In genomic region chr12:6423267-6424007, GRCh38 we compare ENCODE assay signal across 8 cellular contexts. TPM values are rescaled to one million over a fixed set of nuclear protein-coding genes. Genes with fewer than 3 reads are reported as not detected.
A peak's percentile ranks its signal among the peaks of the same experiment; 100 is the strongest.
DNase-seq lines count a peak whose midpoint lies in the region; ATAC-seq and TF ChIP-seq lines count a peak whose summit lies in the region.

No MANE protein-coding gene starts in this region.

- peak; percentile 90 for TF ChIP-seq CTCF in AG10803 (conservative IDR thresholded peaks at IDR 0.05; ENCODE audit: low read length)
- peak; percentile 98 for TF ChIP-seq CTCF in neural crest cell (conservative IDR thresholded peaks at IDR 0.05)
- TF ChIP-seq CTCF in thyroid gland (IDR thresholded peaks at IDR 0.05), result peak; percentile 52 to 99 (median 90)

- no peaks in the 10 kb centered on the region for H3K27me3 ChIP-seq in thyroid gland

- no peaks in the 10 kb centered on the region for H3K9me3 ChIP-seq in thyroid gland

- peaks cover 18 to 29% of the 10 kb centered on the region in 2 donors for H3K4me1 ChIP-seq in thyroid gland

- intact Hi-C loops in activated T-helper 2 cell treated with anti-CD3 and anti-CD28 coated beads, Interferon-gamma antibody, Interleukin-2, Interleukin-4, amounts not matched to agents 10 μg/mL and 5 μg/mL and 100 μg/mL, durations not matched to agents 14 hours and 24 hours and 36 hours (cut with micrococcal nuclease), result loop anchor here (1.0 to 5.0 kb wide), 4 partner anchors 42 to 134 kb away; partner anchors contain the start of genes IFFO1 and NCAPD2
- intact Hi-C loops in thyroid gland (cut with DNase I), result loop anchor here (2.0 kb wide), 2 partner anchors 43 to 113 kb away; no protein-coding TSS in a partner anchor

- H3K36me3 ChIP-seq in thyroid gland, result no peaks in the 10 kb centered on the region

- peak; percentile 46 for ATAC-seq in GM19328 (IDR thresholded peaks at IDR 0.05; ENCODE audit: unreplicated experiment)

- H3K4me3 ChIP-seq in AG10803 (ENCODE audit: low read length), result no peak overlapping the region
- H3K4me3 ChIP-seq in thyroid gland (replicated peaks in 1 of 3), result no peak overlapping the region

- H3K9me3 Mint-ChIP-seq in activated T-helper 2 cell treated with anti-CD3 and anti-CD28 coated beads, Interferon-gamma antibody, Interleukin-2, Interleukin-4, amounts not matched to agents 10 μg/mL and 5 μg/mL and 100 μg/mL, durations not matched to agents 14 hours and 24 hours and 36 hours, result no peaks in the 10 kb centered on the region
- H3K9me3 Mint-ChIP-seq in neural crest cell, result peaks cover 3% of the 10 kb centered on the region

- peak; percentile 92 for DNase-seq in AG10803 (ENCODE audit: low read depth)
- DNase-seq in NAMALWA (ENCODE audit: low spot score), result peak; percentile 97
- peak; percentile 45 for DNase-seq in SHP77 treated with DMSO at 0.1 percent for 48 hours (lab: John Stamatoyannopoulos, UW)
- DNase-seq in activated T-helper 2 cell treated with anti-CD3 and anti-CD28 coated beads, Interferon-gamma antibody, Interleukin-2, Interleukin-4, amounts not matched to agents 10 μg/mL and 5 μg/mL and 100 μg/mL, durations not matched to agents 14 hours and 24 hours and 36 hours (ENCODE audit: low spot score), result peak; percentile 71
- peak; percentile 89 for DNase-seq in fibroblast of the conjunctiva (ENCODE audit: low read depth)
- DNase-seq in neural crest cell (ENCODE audit: low read depth, low spot score), result peak; percentile 63
- peak; percentile 93 to 94 for DNase-seq in thyroid gland

- peak overlapping the region; percentile 46 for H3K27ac Mint-ChIP-seq in activated T-helper 2 cell treated with anti-CD3 and anti-CD28 coated beads, Interferon-gamma antibody, Interleukin-2, Interleukin-4, amounts not matched to agents 10 μg/mL and 5 μg/mL and 100 μg/mL, durations not matched to agents 14 hours and 24 hours and 36 hours
- H3K27ac Mint-ChIP-seq in neural crest cell (ENCODE audit: unreplicated experiment), result peak overlapping the region; percentile 71

- no peak for TF ChIP-seq POLR2A in thyroid gland (IDR thresholded peaks at IDR 0.05)

- H3K27ac ChIP-seq in thyroid gland, result peak overlapping the region; percentile 48 to 82 (median 64)

- H3K4me3 Mint-ChIP-seq in activated T-helper 2 cell treated with anti-CD3 and anti-CD28 coated beads, Interferon-gamma antibody, Interleukin-2, Interleukin-4, amounts not matched to agents 10 μg/mL and 5 μg/mL and 100 μg/mL, durations not matched to agents 14 hours and 24 hours and 36 hours (ENCODE audit: low read depth), result no peak overlapping the region
- no peak overlapping the region for H3K4me3 Mint-ChIP-seq in neural crest cell

- peaks cover 40% of the 10 kb centered on the region for H3K4me1 Mint-ChIP-seq in activated T-helper 2 cell treated with anti-CD3 and anti-CD28 coated beads, Interferon-gamma antibody, Interleukin-2, Interleukin-4, amounts not matched to agents 10 μg/mL and 5 μg/mL and 100 μg/mL, durations not matched to agents 14 hours and 24 hours and 36 hours (ENCODE audit: low read depth)
- peaks cover 7% of the 10 kb centered on the region for H3K4me1 Mint-ChIP-seq in neural crest cell

- peaks cover 2% of the 10 kb centered on the region for H3K27me3 Mint-ChIP-seq in activated T-helper 2 cell treated with anti-CD3 and anti-CD28 coated beads, Interferon-gamma antibody, Interleukin-2, Interleukin-4, amounts not matched to agents 10 μg/mL and 5 μg/mL and 100 μg/mL, durations not matched to agents 14 hours and 24 hours and 36 hours (ENCODE audit: low read depth)
- peaks cover 3% of the 10 kb centered on the region for H3K27me3 Mint-ChIP-seq in neural crest cell (ENCODE audit: low read depth)

- no peaks in the 10 kb centered on the region for H3K36me3 Mint-ChIP-seq in activated T-helper 2 cell treated with anti-CD3 and anti-CD28 coated beads, Interferon-gamma antibody, Interleukin-2, Interleukin-4, amounts not matched to agents 10 μg/mL and 5 μg/mL and 100 μg/mL, durations not matched to agents 14 hours and 24 hours and 36 hours (ENCODE audit: low read depth)
- H3K36me3 Mint-ChIP-seq in neural crest cell (ENCODE audit: low read depth), result no peaks in the 10 kb centered on the region

- WGBS in thyroid gland, 2 donors, result 1 to 7% methylated on average over 5 to 9 of the region's 9 CpGs

RNA-seq across cellular contexts. Expression of gene CD27, which starts 21.3 kb away (rescaled TPM):
- total RNA-seq in activated T-helper 2 cell treated with anti-CD3 and anti-CD28 coated beads, Interferon-gamma antibody, Interleukin-2, Interleukin-4, amounts not matched to agents 10 μg/mL and 5 μg/mL and 100 μg/mL, durations not matched to agents 14 hours and 24 hours and 36 hours, result 23.3 and 25.9 TPM in 2 replicates
- not detected in 2 replicates for total RNA-seq in neural crest cell
- total RNA-seq in thyroid gland, result 10 to 100 TPM in 1 of 4 donors, 1 to 10 TPM in 3; 2.7 to 10.8 (median 6.4) TPM

RNA-seq across cellular contexts. Expression of gene TAPBPL, which starts 28.4 kb away (rescaled TPM):
- 30.9 and 37.4 TPM in 2 replicates for total RNA-seq in activated T-helper 2 cell treated with anti-CD3 and anti-CD28 coated beads, Interferon-gamma antibody, Interleukin-2, Interleukin-4, amounts not matched to agents 10 μg/mL and 5 μg/mL and 100 μg/mL, durations not matched to agents 14 hours and 24 hours and 36 hours
- 0.73 and 1.2 TPM in 2 replicates for total RNA-seq in neural crest cell
- 10 to 100 TPM; 29.3 to 70.1 (median 59.4) TPM for total RNA-seq in thyroid gland

RNA-seq across cellular contexts. Expression of gene LTBR, which starts 39.5 kb away (rescaled TPM):
- 0.32 and 0.50 TPM in 2 replicates for total RNA-seq in activated T-helper 2 cell treated with anti-CD3 and anti-CD28 coated beads, Interferon-gamma antibody, Interleukin-2, Interleukin-4, amounts not matched to agents 10 μg/mL and 5 μg/mL and 100 μg/mL, durations not matched to agents 14 hours and 24 hours and 36 hours
- total RNA-seq in neural crest cell (1.6 and 1.7 TPM in 2 replicates), thyroid gland (100 to 1,000 TPM; 152 to 215 (median 178) TPM)

RNA-seq across cellular contexts. Expression of gene VAMP1, which starts 47.0 kb away (rescaled TPM):
- 38.7 and 40.7 TPM in 2 replicates for total RNA-seq in activated T-helper 2 cell treated with anti-CD3 and anti-CD28 coated beads, Interferon-gamma antibody, Interleukin-2, Interleukin-4, amounts not matched to agents 10 μg/mL and 5 μg/mL and 100 μg/mL, durations not matched to agents 14 hours and 24 hours and 36 hours
- total RNA-seq in neural crest cell, result 8.7 and 9.8 TPM in 2 replicates
- total RNA-seq in thyroid gland, result 10 to 100 TPM in 3 of 4 donors, 1 to 10 TPM in 1; 7.5 to 25.9 (median 12.8) TPM

RNA-seq across cellular contexts. Expression of gene SCNN1A, which starts 48.1 kb away (rescaled TPM):
- total RNA-seq in activated T-helper 2 cell treated with anti-CD3 and anti-CD28 coated beads, Interferon-gamma antibody, Interleukin-2, Interleukin-4, amounts not matched to agents 10 μg/mL and 5 μg/mL and 100 μg/mL, durations not matched to agents 14 hours and 24 hours and 36 hours, result not detected in 2 replicates
- not detected in 2 replicates for total RNA-seq in neural crest cell
- 100 to 1,000 TPM; 229 to 449 (median 336) TPM for total RNA-seq in thyroid gland

Comparison
In these comparisons a context has a peak if more than half of its experiments do, and no peak if none do; other contexts are left out.
1. DNase-seq: peak in every context shown above with its lines; median percentile 97 in NAMALWA; 94 in thyroid gland; 92 in AG10803; 89 in fibroblast of the conjunctiva; 71 in activated T-helper 2 cell treated with anti-CD3 and anti-CD28 coated beads, Interferon-gamma antibody, Interleukin-2, Interleukin-4, amounts not matched to agents 10 μg/mL and 5 μg/mL and 100 μg/mL, durations not matched to agents 14 hours and 24 hours and 36 hours; 63 in neural crest cell; 45 in SHP77 treated with DMSO at 0.1 percent for 48 hours.
2. RNA of gene TAPBPL, which starts 28.4 kb away (total RNA-seq): 29.3 to 70.1 TPM in thyroid gland and 30.9 to 37.4 TPM in activated T-helper 2 cell treated with anti-CD3 and anti-CD28 coated beads, Interferon-gamma antibody, Interleukin-2, Interleukin-4, amounts not matched to agents 10 μg/mL and 5 μg/mL and 100 μg/mL, durations not matched to agents 14 hours and 24 hours and 36 hours; 0.73 to 1.2 TPM in neural crest cell; every median in the first group is over 10 times any median in the second.
3. RNA of gene LTBR, which starts 39.5 kb away (total RNA-seq): 152 to 215 TPM in thyroid gland; 1.6 to 1.7 TPM in neural crest cell and 0.32 to 0.50 TPM in activated T-helper 2 cell treated with anti-CD3 and anti-CD28 coated beads, Interferon-gamma antibody, Interleukin-2, Interleukin-4, amounts not matched to agents 10 μg/mL and 5 μg/mL and 100 μg/mL, durations not matched to agents 14 hours and 24 hours and 36 hours; every median in the first group is over 10 times any median in the second.
4. Peak in every context shown above with its lines, with median percentiles within 50 percentile points of each other: CTCF ChIP-seq.